ENCODE assay signal across 10 cellular contexts in genomic region chr14:70257526-70257925, GRCh38.
DNase-seq lines count a peak whose midpoint lies in the region; ATAC-seq and TF ChIP-seq lines count a peak whose summit lies in the region.
"Had no signal": no experiment of that assay in that cellular context is flagged by ENCODE, and none has a peak within 500 bp of the region (broad histone marks: within the 10 kb centered on the region; RNA-seq: fewer than 3 reads in every experiment).

No MANE protein-coding gene starts in this region.

- H3K4me3 ChIP-seq in HAP-1 (no peak overlapping the region), SJCRH30 (no peak overlapping the region), right lobe of liver (no peak overlapping the region)
- H3K4me3 ChIP-seq in effector memory CD4-positive, alpha-beta T cell (ENCODE audit: insufficient read depth, low read depth, low read length, poor library complexity, severe bottlenecking), result no peak overlapping the region

- H3K36me3 ChIP-seq in HAP-1 (replicated peaks) (no peaks in the 10 kb centered on the region), SJCRH30 (no peaks in the 10 kb centered on the region), right lobe of liver (no peaks in the 10 kb centered on the region)
- no peaks in the 10 kb centered on the region for H3K36me3 ChIP-seq in effector memory CD4-positive, alpha-beta T cell (ENCODE audit: control insufficient read depth, insufficient read depth, low read length)

- DNase-seq in NCI-H146 (lab: John Stamatoyannopoulos, UW), result peak; percentile 19
- no peak for DNase-seq in NCI-H146 treated with DMSO at 0.1 percent for 48 hours (lab: John Stamatoyannopoulos, UW; ENCODE audit: unreplicated experiment)
- peak; percentile 33 to 56 for DNase-seq in HAP-1 (ENCODE audit: low spot score in 2 of 2)
- peak; percentile 26 to 46 for DNase-seq in SJCRH30
- peak in 2 of 3 donors; percentile 27 to 54 for DNase-seq in right lobe of liver
- DNase-seq in effector memory CD4-positive, alpha-beta T cell, result no peak
- no peak for DNase-seq in cerebellar nuclear complex (lab: John Stamatoyannopoulos, UW)
- DNase-seq: HCEC 1CT, Right ventricle myocardium superior had no signal

- peak; percentile 70 to 77 (median 72) for ATAC-seq in right lobe of liver
- no peak for ATAC-seq in HG03521 (IDR thresholded peaks at IDR 0.05; ENCODE audit: unreplicated experiment)

- no peak for TF ChIP-seq POLR2A in right lobe of liver (IDR thresholded peaks at IDR 0.05)

- H3K27ac ChIP-seq in SJCRH30 (no peak overlapping the region), right lobe of liver (no peak overlapping the region)
- no peak overlapping the region for H3K27ac ChIP-seq in effector memory CD4-positive, alpha-beta T cell (ENCODE audit: insufficient read depth, low read length, poor library complexity, severe bottlenecking)

- H3K4me1 ChIP-seq in HAP-1 (no peaks in the 10 kb centered on the region), SJCRH30 (no peaks in the 10 kb centered on the region), right lobe of liver (no peaks in the 10 kb centered on the region)
- H3K4me1 ChIP-seq in effector memory CD4-positive, alpha-beta T cell (ENCODE audit: control insufficient read depth, insufficient read depth, low read length, poor library complexity, severe bottlenecking), result no peaks in the 10 kb centered on the region

- 61% methylated on average over 7 of the region's 7 CpGs for WGBS in right lobe of liver (ENCODE audit: insufficient coverage, low coverage, low lambda C conversion rate, missing lambda C conversion rate)

- H3K27me3 ChIP-seq in HAP-1 (ENCODE audit: low read depth) (no peaks in the 10 kb centered on the region), SJCRH30 (no peaks in the 10 kb centered on the region), right lobe of liver (no peaks in the 10 kb centered on the region)
- H3K27me3 ChIP-seq in effector memory CD4-positive, alpha-beta T cell (replicated peaks; ENCODE audit: control insufficient read depth, insufficient read depth, low read length, poor library complexity, severe bottlenecking), result no peaks in the 10 kb centered on the region

- peak; percentile 41 to 57 (median 51) for TF ChIP-seq CTCF in right lobe of liver (IDR thresholded peaks at IDR 0.05)

- intact Hi-C loops in right lobe of liver (cut with DNase I), result no loop called here

- H3K9me3 ChIP-seq in HAP-1 (peaks cover 3% of the 10 kb centered on the region; the same call in 1 of the 2 replicates), SJCRH30 (replicated peaks) (no peaks in the 10 kb centered on the region), right lobe of liver (no peaks in the 10 kb centered on the region)
- no peaks in the 10 kb centered on the region for H3K9me3 ChIP-seq in effector memory CD4-positive, alpha-beta T cell (ENCODE audit: control insufficient read depth, low read length)

- in situ Hi-C loops in HAP-1 (cut with MboI; ENCODE audit: low sequenced_read_pairs), result no loop called here

Comparison
In these comparisons a context has a peak if more than half of its experiments do, and no peak if none do; other contexts are left out.
1. DNase-seq: peak in NCI-H146 (single experiment), HAP-1 (2 of 2), SJCRH30 (2 of 2) and right lobe of liver (2 of 3); none in NCI-H146 treated with DMSO at 0.1 percent for 48 hours (single experiment), effector memory CD4-positive, alpha-beta T cell (0 of 3) and cerebellar nuclear complex (0 of 2).